Comparison of ENCODE assay signal across 15 cellular contexts in genomic region chr7:1103789-1104513, GRCh38. TPM values are rescaled to one million over a fixed set of nuclear protein-coding genes. Genes with fewer than 3 reads are reported as not detected.
DNase-seq lines count a peak whose midpoint lies in the region; ATAC-seq and TF ChIP-seq lines count a peak whose summit lies in the region.
"Had no signal": no experiment of that assay in that cellular context is flagged by ENCODE, and none has a peak within 500 bp of the region (broad histone marks: within the 10 kb centered on the region; RNA-seq: fewer than 3 reads in every experiment).

No MANE protein-coding gene starts in this region.

- H3K36me3 Mint-ChIP-seq in activated CD4-positive, alpha-beta T cell treated with anti-CD3 and anti-CD28 coated beads, Interleukin-2, amount 10 ng/mL, durations not matched to agents 7 days and 5 days (ENCODE audit: low read depth): no peaks in the 10 kb centered on the region
- H3K36me3 Mint-ChIP-seq in chondrocyte (ENCODE audit: low read depth): no peaks in the 10 kb centered on the region
- peaks cover 17% of the 10 kb centered on the region for H3K36me3 Mint-ChIP-seq in stimulated activated memory B cell treated with anti-CD40 and anti-IgM and Interleukin-4, amounts not matched to agents 10 μg/mL and 1 μg/mL and 100 μg/mL, for 72 hours

- H3K27me3 Mint-ChIP-seq in activated CD4-positive, alpha-beta T cell treated with anti-CD3 and anti-CD28 coated beads, Interleukin-2, amount 10 ng/mL, durations not matched to agents 7 days and 5 days: no peaks in the 10 kb centered on the region
- no peaks in the 10 kb centered on the region for H3K27me3 Mint-ChIP-seq in chondrocyte (ENCODE audit: low read depth)
- peaks cover 12% of the 10 kb centered on the region for H3K27me3 Mint-ChIP-seq in stimulated activated memory B cell treated with anti-CD40 and anti-IgM and Interleukin-4, amounts not matched to agents 10 μg/mL and 1 μg/mL and 100 μg/mL, for 72 hours

- peak overlapping the region; percentile 74 for H3K27ac Mint-ChIP-seq in activated CD4-positive, alpha-beta T cell treated with anti-CD3 and anti-CD28 coated beads, Interleukin-2, amount 10 ng/mL, durations not matched to agents 7 days and 5 days
- peak overlapping the region; percentile 72 for H3K27ac Mint-ChIP-seq in chondrocyte (ENCODE audit: unreplicated experiment)
- peak overlapping the region; percentile 86 for H3K27ac Mint-ChIP-seq in stimulated activated memory B cell treated with anti-CD40 and anti-IgM and Interleukin-4, amounts not matched to agents 10 μg/mL and 1 μg/mL and 100 μg/mL, for 72 hours

- ATAC-seq in HG03175 (IDR thresholded peaks at IDR 0.05; ENCODE audit: unreplicated experiment): peak; percentile 11
- no peak for ATAC-seq in stimulated activated memory B cell treated with anti-CD40 and anti-IgM and Interleukin-4, amounts not matched to agents 10 μg/mL and 1 μg/mL and 100 μg/mL, for 72 hours
- ATAC-seq: sciatic nerve had no signal

- CTCF ChIA-PET in activated CD4-positive, alpha-beta T cell treated with anti-CD3 and anti-CD28 coated beads, Interleukin-2, amount 10 ng/mL, durations not matched to agents 7 days and 5 days (lab: Charles Lee): interaction anchor here (0.6 to 2.1 kb wide), 8 partner anchors 11 to 111 kb away, joined by 3 to 10 read pairs (median 4); a partner anchor contains a TSS

- peaks cover 22% of the 10 kb centered on the region for H3K4me1 Mint-ChIP-seq in activated CD4-positive, alpha-beta T cell treated with anti-CD3 and anti-CD28 coated beads, Interleukin-2, amount 10 ng/mL, durations not matched to agents 7 days and 5 days
- peaks cover 35% of the 10 kb centered on the region for H3K4me1 Mint-ChIP-seq in chondrocyte (ENCODE audit: low read depth)
- H3K4me1 Mint-ChIP-seq in stimulated activated memory B cell treated with anti-CD40 and anti-IgM and Interleukin-4, amounts not matched to agents 10 μg/mL and 1 μg/mL and 100 μg/mL, for 72 hours: peaks cover 43% of the 10 kb centered on the region

- no peaks in the 10 kb centered on the region for H3K9me3 Mint-ChIP-seq in activated CD4-positive, alpha-beta T cell treated with anti-CD3 and anti-CD28 coated beads, Interleukin-2, amount 10 ng/mL, durations not matched to agents 7 days and 5 days
- no peaks in the 10 kb centered on the region for H3K9me3 Mint-ChIP-seq in chondrocyte (ENCODE audit: low read depth)
- no peaks in the 10 kb centered on the region for H3K9me3 Mint-ChIP-seq in stimulated activated memory B cell treated with anti-CD40 and anti-IgM and Interleukin-4, amounts not matched to agents 10 μg/mL and 1 μg/mL and 100 μg/mL, for 72 hours
- H3K9me3 Mint-ChIP-seq: activated T-cell treated with anti-CD3 and anti-CD28 coated beads, Interleukin-2, amount 50 U/mL, for 4 hours had no signal

- POLR2A ChIA-PET in activated CD4-positive, alpha-beta T cell treated with anti-CD3 and anti-CD28 coated beads, Interleukin-2, amount 10 ng/mL, durations not matched to agents 7 days and 5 days (lab: Charles Lee): interaction anchor here (0.5 kb wide), 1 partner anchor 12 kb away, joined by 3 read pairs; no protein-coding TSS in a partner anchor

- DNase-seq in activated CD4-positive, alpha-beta T cell treated with anti-CD3 and anti-CD28 coated beads, Interleukin-2, amount 10 ng/mL, durations not matched to agents 7 days and 5 days: no peak
- no peak for DNase-seq in activated CD4-positive, alpha-beta T cell treated with anti-CD3 and anti-CD28 coated beads for 48 hours
- DNase-seq in chondrocyte (ENCODE audit: low spot score): peak; percentile 77
- DNase-seq in HT-29 (ENCODE audit: low spot score): no peak
- no peak for DNase-seq in GOT3 (lab: John Stamatoyannopoulos, UW)
- no peak for DNase-seq in MV-4-11 (lab: John Stamatoyannopoulos, UW)
- DNase-seq: activated T-cell treated with anti-CD3 and anti-CD28 coated beads, Interleukin-2, amount 50 U/mL, for 4 hours; effector CD8-positive, alpha-beta T cell; foreskin fibroblast; NCI-H1694; SHP77; testis had no signal

- TF ChIP-seq CTCF in chondrocyte (IDR thresholded peaks at IDR 0.05): no peak

- no peak overlapping the region for H3K4me3 Mint-ChIP-seq in activated CD4-positive, alpha-beta T cell treated with anti-CD3 and anti-CD28 coated beads, Interleukin-2, amount 10 ng/mL, durations not matched to agents 7 days and 5 days
- no peak overlapping the region for H3K4me3 Mint-ChIP-seq in chondrocyte (ENCODE audit: unreplicated experiment)
- peak overlapping the region; percentile 68 for H3K4me3 Mint-ChIP-seq in stimulated activated memory B cell treated with anti-CD40 and anti-IgM and Interleukin-4, amounts not matched to agents 10 μg/mL and 1 μg/mL and 100 μg/mL, for 72 hours

RNA-seq across cellular contexts. Expression of gene GPER1, which starts 16.0 kb away (rescaled TPM):
- total RNA-seq in activated CD4-positive, alpha-beta T cell treated with anti-CD3 and anti-CD28 coated beads, Interleukin-2, amount 10 ng/mL, durations not matched to agents 7 days and 5 days: under 1 TPM in 1 of 2 experiments, not detected in 1; 0.08 TPM
- total RNA-seq in chondrocyte: 5.7 to 9.9 TPM (median 9.5 TPM) in 3 replicates
- total RNA-seq in HT-29 (2014; rRNA removed; shearing (Covaris generic)): 2.0 and 2.5 TPM in 2 replicates

RNA-seq across cellular contexts. Expression of gene ZFAND2A, which starts 56.0 kb away (rescaled TPM):
- total RNA-seq in activated CD4-positive, alpha-beta T cell treated with anti-CD3 and anti-CD28 coated beads, Interleukin-2, amount 10 ng/mL, durations not matched to agents 7 days and 5 days: 10 to 100 TPM; 23.3 to 24.0 TPM
- total RNA-seq in chondrocyte: 15.2 to 16.2 TPM (median 15.6 TPM) in 3 replicates
- 18.0 and 19.0 TPM in 2 replicates for total RNA-seq in HT-29 (2014; rRNA removed; shearing (Covaris generic))

RNA-seq across cellular contexts. Expression of gene GPR146, which starts 59.6 kb away (rescaled TPM):
- 10 to 100 TPM; 13.3 to 13.8 TPM for total RNA-seq in activated CD4-positive, alpha-beta T cell treated with anti-CD3 and anti-CD28 coated beads, Interleukin-2, amount 10 ng/mL, durations not matched to agents 7 days and 5 days
- total RNA-seq in chondrocyte: 1.4 to 4.4 TPM (median 3.8 TPM) in 3 replicates
- total RNA-seq in HT-29 (2014; rRNA removed; shearing (Covaris generic)): 4.1 and 4.3 TPM in 2 replicates
